Comparison of ENCODE assay signal across 13 cellular contexts in the genomic region with DNA sequence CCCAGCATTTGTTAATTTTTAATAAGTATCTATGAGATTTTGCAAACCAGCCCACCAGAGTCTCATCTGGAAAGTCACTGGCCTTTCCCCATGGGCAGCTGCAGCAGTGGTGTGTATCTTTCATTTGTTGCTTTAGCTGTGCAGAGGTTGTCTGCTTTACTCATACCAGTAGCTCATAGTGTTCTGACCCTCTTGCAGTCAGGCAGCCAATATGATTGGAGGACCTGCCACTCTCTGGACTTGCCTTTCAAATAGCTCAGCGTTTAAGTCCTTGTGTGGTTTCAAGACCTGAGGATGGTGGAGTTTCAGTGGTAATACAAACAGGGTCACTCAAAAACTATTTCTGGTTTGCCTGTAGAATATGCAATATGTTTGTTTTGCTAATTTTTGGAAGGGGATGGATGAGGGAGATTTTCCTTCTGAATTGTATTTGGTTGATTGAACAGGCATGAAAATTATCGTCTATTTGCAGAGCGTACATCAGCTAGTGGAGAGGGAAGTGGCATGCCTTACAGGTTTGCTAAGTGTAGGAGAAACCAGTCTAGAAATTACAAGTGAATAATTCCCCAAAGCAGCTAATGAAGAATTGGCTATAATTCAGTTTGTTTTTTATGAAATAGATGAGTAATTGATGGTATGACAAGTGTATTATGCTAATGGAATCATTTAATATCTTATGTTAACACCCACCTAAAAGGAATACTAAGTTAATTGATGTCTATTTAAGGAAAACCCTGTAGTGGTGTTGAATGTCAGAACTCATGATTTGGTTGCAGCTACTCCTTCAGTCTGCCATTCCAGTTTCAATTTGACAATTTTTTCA. TPM values are rescaled to one million over a fixed set of nuclear protein-coding genes. Genes with fewer than 3 reads are reported as not detected.
DNase-seq lines count a peak whose midpoint lies in the region; ATAC-seq and TF ChIP-seq lines count a peak whose summit lies in the region.
"Had no signal": no experiment of that assay in that cellular context is flagged by ENCODE, and none has a peak within 500 bp of the region (broad histone marks: within the 10 kb centered on the region; RNA-seq: fewer than 3 reads in every experiment).

No MANE protein-coding gene starts in this region.

- DNase-seq in activated naive CD4-positive, alpha-beta T cell (lab: John Stamatoyannopoulos, UW), result no peak
- no peak for DNase-seq in stimulated activated effector memory CD8-positive, alpha-beta T cell treated with anti-CD3 and anti-CD28 coated beads, Interleukin-12 subunit alpha, Interleukin-12 subunit beta, amount 100 ng/mL, for 72 hours (ENCODE audit: low spot score in 2 of 2)
- DNase-seq in RKO (ENCODE audit: low spot score) (no peak), upper lobe of left lung (no peak)
- DNase-seq in naive thymus-derived CD4-positive, alpha-beta T cell, result no peak
- DNase-seq: activated CD4-positive, alpha-beta T cell treated with anti-CD3 and anti-CD28 coated beads for 4 hours; brain microvascular endothelial cell; IMR-90; NCI-H345; SHP77 treated with DMSO at 0.1 percent for 48 hours had no signal

- no peaks in the 10 kb centered on the region for H3K36me3 Mint-ChIP-seq in activated naive CD4-positive, alpha-beta T cell treated with anti-CD3 and anti-CD28 coated beads, Interleukin-2, amount 50 U/mL, for 24 hours
- peaks cover 78% of the 10 kb centered on the region for H3K36me3 Mint-ChIP-seq in stimulated activated effector memory CD8-positive, alpha-beta T cell treated with anti-CD3 and anti-CD28 coated beads, Interleukin-12 subunit alpha, Interleukin-12 subunit beta, amount 100 ng/mL, for 72 hours
- peaks cover 0 to 20% (median 9%) of the 10 kb centered on the region in 5 donors for H3K36me3 Mint-ChIP-seq in naive thymus-derived CD4-positive, alpha-beta T cell

- TF ChIP-seq EP300 in upper lobe of left lung (IDR thresholded peaks at IDR 0.05), result no peak

- 90 to 94% methylated on average over 3 of the region's 3 CpGs for WGBS in upper lobe of left lung, 2 donors

- ATAC-seq in GM21528 (IDR thresholded peaks at IDR 0.05; ENCODE audit: low FRiP score, unreplicated experiment), result peak; percentile 98
- ATAC-seq in HG03103 (IDR thresholded peaks at IDR 0.05; ENCODE audit: low read depth, unreplicated experiment), result peak; percentile 97
- ATAC-seq in stimulated activated effector memory CD8-positive, alpha-beta T cell treated with anti-CD3 and anti-CD28 coated beads, Interleukin-12 subunit alpha, Interleukin-12 subunit beta, amount 100 ng/mL, for 72 hours, result peak; percentile 55
- ATAC-seq in naive thymus-derived CD4-positive, alpha-beta T cell, result no peak
- ATAC-seq in upper lobe of left lung (ENCODE audit: low FRiP score in 2 of 2), result no peak

- H3K4me1 Mint-ChIP-seq in activated naive CD4-positive, alpha-beta T cell treated with anti-CD3 and anti-CD28 coated beads, Interleukin-2, amount 50 U/mL, for 24 hours, result peaks cover 8% of the 10 kb centered on the region
- no peaks in the 10 kb centered on the region for H3K4me1 Mint-ChIP-seq in stimulated activated effector memory CD8-positive, alpha-beta T cell treated with anti-CD3 and anti-CD28 coated beads, Interleukin-12 subunit alpha, Interleukin-12 subunit beta, amount 100 ng/mL, for 72 hours
- peaks cover 0 to 6% (median 0%) of the 10 kb centered on the region in 7 donors for H3K4me1 Mint-ChIP-seq in naive thymus-derived CD4-positive, alpha-beta T cell

- H3K9me3 ChIP-seq in naive thymus-derived CD4-positive, alpha-beta T cell (ENCODE audit: control insufficient read depth in 2 of 3, low read length in 3 of 3), result no peaks in the 10 kb centered on the region
- H3K9me3 ChIP-seq in upper lobe of left lung, result no peaks in the 10 kb centered on the region

- H3K27ac ChIP-seq in naive thymus-derived CD4-positive, alpha-beta T cell (ENCODE audit: low read depth, low read length), result no peak overlapping the region
- H3K27ac ChIP-seq in upper lobe of left lung, result no peak overlapping the region
- H3K27ac ChIP-seq: brain microvascular endothelial cell had no signal

- TF ChIP-seq POLR2A in upper lobe of left lung (IDR thresholded peaks at IDR 0.05), result no peak

- peak overlapping the region; percentile 62 for H3K27ac Mint-ChIP-seq in activated naive CD4-positive, alpha-beta T cell treated with anti-CD3 and anti-CD28 coated beads, Interleukin-2, amount 50 U/mL, for 24 hours
- H3K27ac Mint-ChIP-seq in stimulated activated effector memory CD8-positive, alpha-beta T cell treated with anti-CD3 and anti-CD28 coated beads, Interleukin-12 subunit alpha, Interleukin-12 subunit beta, amount 100 ng/mL, for 72 hours, result no peak overlapping the region
- H3K27ac Mint-ChIP-seq in naive thymus-derived CD4-positive, alpha-beta T cell, result no peak overlapping the region

- H3K4me1 ChIP-seq in naive thymus-derived CD4-positive, alpha-beta T cell (ENCODE audit: control insufficient read depth in 2 of 2, insufficient read depth in 2 of 2, low read length in 2 of 2), result no peaks in the 10 kb centered on the region
- no peaks in the 10 kb centered on the region for H3K4me1 ChIP-seq in upper lobe of left lung

- CTCF ChIA-PET in naive thymus-derived CD4-positive, alpha-beta T cell (lab: Charles Lee), result no interaction called here

- POLR2A ChIA-PET in naive thymus-derived CD4-positive, alpha-beta T cell (lab: Charles Lee), result no interaction called here

- intact Hi-C loops in naive thymus-derived CD4-positive, alpha-beta T cell (cut with micrococcal nuclease), result no loop called here

- H3K27me3 ChIP-seq in naive thymus-derived CD4-positive, alpha-beta T cell (ENCODE audit: control insufficient read depth in 2 of 2, insufficient read depth in 2 of 2, low read length in 2 of 2), result no peaks in the 10 kb centered on the region
- no peaks in the 10 kb centered on the region for H3K27me3 ChIP-seq in upper lobe of left lung
- H3K27me3 ChIP-seq: brain microvascular endothelial cell had no signal

- H3K4me3 Mint-ChIP-seq in activated naive CD4-positive, alpha-beta T cell treated with anti-CD3 and anti-CD28 coated beads, Interleukin-2, amount 50 U/mL, for 24 hours, result no peak overlapping the region
- H3K4me3 Mint-ChIP-seq in stimulated activated effector memory CD8-positive, alpha-beta T cell treated with anti-CD3 and anti-CD28 coated beads, Interleukin-12 subunit alpha, Interleukin-12 subunit beta, amount 100 ng/mL, for 72 hours, result no peak overlapping the region
- no peak overlapping the region for H3K4me3 Mint-ChIP-seq in naive thymus-derived CD4-positive, alpha-beta T cell

- no peaks in the 10 kb centered on the region for H3K9me3 Mint-ChIP-seq in activated naive CD4-positive, alpha-beta T cell treated with anti-CD3 and anti-CD28 coated beads, Interleukin-2, amount 50 U/mL, for 24 hours
- no peaks in the 10 kb centered on the region for H3K9me3 Mint-ChIP-seq in stimulated activated effector memory CD8-positive, alpha-beta T cell treated with anti-CD3 and anti-CD28 coated beads, Interleukin-12 subunit alpha, Interleukin-12 subunit beta, amount 100 ng/mL, for 72 hours
- no peaks in the 10 kb centered on the region for H3K9me3 Mint-ChIP-seq in naive thymus-derived CD4-positive, alpha-beta T cell

- H3K27me3 Mint-ChIP-seq in activated naive CD4-positive, alpha-beta T cell treated with anti-CD3 and anti-CD28 coated beads, Interleukin-2, amount 50 U/mL, for 24 hours, result no peaks in the 10 kb centered on the region
- H3K27me3 Mint-ChIP-seq in naive thymus-derived CD4-positive, alpha-beta T cell, result no peaks in the 10 kb centered on the region

- peaks cover 0 to 14% (median 0%) of the 10 kb centered on the region in 3 experiments for H3K36me3 ChIP-seq in naive thymus-derived CD4-positive, alpha-beta T cell (ENCODE audit: control insufficient read depth in 2 of 3, insufficient read depth in 3 of 3, low read length in 3 of 3)
- H3K36me3 ChIP-seq in upper lobe of left lung, result peaks cover 0 to 26% (median 0%) of the 10 kb centered on the region in 4 donors
- H3K36me3 ChIP-seq: brain microvascular endothelial cell had no signal

- no peak overlapping the region for H3K4me3 ChIP-seq in naive thymus-derived CD4-positive, alpha-beta T cell (ENCODE audit: low read length)
- no peak overlapping the region for H3K4me3 ChIP-seq in upper lobe of left lung

- no peak for TF ChIP-seq CTCF in upper lobe of left lung (IDR thresholded peaks at IDR 0.05)

RNA-seq across cellular contexts. Expression of a gene that starts 8.9 kb away (rescaled TPM):
- total RNA-seq in naive thymus-derived CD4-positive, alpha-beta T cell, result 10 to 100 TPM in 1 of 5 experiments, 1 to 10 TPM in 4; 6.4 to 26.6 (median 7.5) TPM
- polyA plus RNA-seq in naive thymus-derived CD4-positive, alpha-beta T cell, result 1 to 10 TPM; 4.1 to 4.2 TPM
- total RNA-seq in upper lobe of left lung, result 10 to 100 TPM in 2 of 6 donors, 1 to 10 TPM in 4; 6.3 to 15.7 (median 8.9) TPM

RNA-seq across cellular contexts. Expression of a gene that starts 55.4 kb away (rescaled TPM):
- total RNA-seq in naive thymus-derived CD4-positive, alpha-beta T cell, result under 1 TPM in 2 of 5 experiments, not detected in 3; 0.05 to 0.12 TPM
- not detected for polyA plus RNA-seq in naive thymus-derived CD4-positive, alpha-beta T cell
- total RNA-seq in upper lobe of left lung, result 1 to 10 TPM in 3 of 6 donors, under 1 TPM in 3; 0.43 to 2.2 (median 0.79) TPM

Comparison
In these comparisons a context has a peak if more than half of its experiments do, and no peak if none do; other contexts are left out.
1. ATAC-seq: peak in GM21528 (single experiment), HG03103 (single experiment) and stimulated activated effector memory CD8-positive, alpha-beta T cell treated with anti-CD3 and anti-CD28 coated beads, Interleukin-12 subunit alpha, Interleukin-12 subunit beta, amount 100 ng/mL, for 72 hours (single experiment); none in naive thymus-derived CD4-positive, alpha-beta T cell (single experiment) and upper lobe of left lung (0 of 2).